ENCODE assay signal across 26 cellular contexts in the genomic region with DNA sequence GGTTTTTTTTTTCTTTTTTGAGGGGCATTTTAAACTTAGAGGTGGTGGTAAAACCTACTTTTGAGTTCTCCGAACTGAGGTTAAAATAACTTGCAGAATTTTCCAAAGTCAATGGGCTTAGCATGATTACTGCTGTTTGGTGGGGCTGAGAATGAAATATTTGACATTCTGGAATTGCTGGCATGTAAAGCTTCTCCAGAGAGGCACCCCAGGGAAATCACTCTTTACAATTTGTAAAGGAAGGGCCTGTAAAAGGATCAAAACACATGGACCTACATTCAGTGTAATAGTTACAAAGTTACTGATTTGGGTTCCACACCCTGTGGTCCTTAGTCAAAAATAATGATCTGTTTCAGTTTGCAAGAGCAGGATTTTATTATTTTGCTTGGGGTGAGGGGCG. TPM values are rescaled to one million over a fixed set of nuclear protein-coding genes. Genes with fewer than 3 reads are reported as not detected.
DNase-seq lines count a peak whose midpoint lies in the region; ATAC-seq and TF ChIP-seq lines count a peak whose summit lies in the region.
"Had no signal": no experiment of that assay in that cellular context is flagged by ENCODE, and none has a peak within 500 bp of the region (broad histone marks: within the 10 kb centered on the region; RNA-seq: fewer than 3 reads in every experiment).

No MANE protein-coding gene starts in this region.

- H3K27me3 Mint-ChIP-seq in activated T-cell treated with anti-CD3 and anti-CD28 coated beads, Interleukin-2, amount 50 U/mL, for 72 hours (ENCODE audit: low read depth), result no peaks in the 10 kb centered on the region
- H3K27me3 Mint-ChIP-seq: activated CD8-positive, alpha-beta T cell treated with anti-CD3 and anti-CD28 coated beads for 36 hours; activated naive CD4-positive, alpha-beta T cell treated with anti-CD3 and anti-CD28 coated beads, Interleukin-2, amount 50 U/mL, for 24 hours; activated T-cell treated with anti-CD3 and anti-CD28 coated beads, Interleukin-2, amount 50 U/mL, for 24 hours had no signal

- no peak overlapping the region for H3K4me3 Mint-ChIP-seq in activated T-cell treated with anti-CD3 and anti-CD28 coated beads, Interleukin-2, amount 50 U/mL, for 72 hours
- H3K4me3 Mint-ChIP-seq: activated CD8-positive, alpha-beta T cell treated with anti-CD3 and anti-CD28 coated beads for 36 hours; activated naive CD4-positive, alpha-beta T cell treated with anti-CD3 and anti-CD28 coated beads, Interleukin-2, amount 50 U/mL, for 24 hours; activated T-cell treated with anti-CD3 and anti-CD28 coated beads, Interleukin-2, amount 50 U/mL, for 24 hours had no signal

- H3K4me3 ChIP-seq in A673 (ENCODE audit: low read depth, low read length, poor library complexity, severe bottlenecking) (no peak overlapping the region), HUES64 (ENCODE audit: low read length) (no peak overlapping the region), ectodermal cell (ENCODE audit: insufficient read depth, low read depth, low read length) (no peak overlapping the region), muscle layer of colon (ENCODE audit: low read depth in 1 of 2, low read length in 2 of 2) (no peak overlapping the region), lower leg skin (ENCODE audit: low read depth, poor library complexity, severe bottlenecking) (no peak overlapping the region)
- H3K4me3 ChIP-seq: A549, esophagus squamous epithelium, heart left ventricle, pancreas, sigmoid colon, upper lobe of left lung had no signal

- H3K27ac Mint-ChIP-seq in activated T-cell treated with anti-CD3 and anti-CD28 coated beads, Interleukin-2, amount 50 U/mL, for 72 hours, result no peak overlapping the region
- H3K27ac Mint-ChIP-seq: activated naive CD4-positive, alpha-beta T cell treated with anti-CD3 and anti-CD28 coated beads, Interleukin-2, amount 50 U/mL, for 24 hours; activated T-cell treated with anti-CD3 and anti-CD28 coated beads, Interleukin-2, amount 50 U/mL, for 24 hours had no signal

- no peak for ATAC-seq in activated T-cell treated with anti-CD3 and anti-CD28 coated beads, Interleukin-2, amount 50 U/mL, for 72 hours (replicated peaks in 1 of 2)
- no peak for ATAC-seq in SK-N-SH treated with all-trans-retinoic acid at 6 μM for 48 hours
- ATAC-seq: A549; activated CD8-positive, alpha-beta T cell treated with anti-CD3 and anti-CD28 coated beads for 36 hours; heart left ventricle; pancreas had no signal

- no TSS peak for BruUV-seq in A673 (replicated peaks; lab: Mats Ljungman, UMichigan)

- H3K4me1 ChIP-seq in A673 (ENCODE audit: insufficient read depth, low read length, poor library complexity, severe bottlenecking) (peaks cover 20% of the 10 kb centered on the region), HUES64 (ENCODE audit: insufficient read depth, low read length) (peaks cover 23% of the 10 kb centered on the region), ectodermal cell (ENCODE audit: control insufficient read depth, insufficient read depth, low read length) (peaks cover 16% of the 10 kb centered on the region), muscle layer of colon (ENCODE audit: insufficient read depth, low read length) (peaks cover 33% of the 10 kb centered on the region)

- 84% methylated on average over 2 of the region's 2 CpGs for WGBS in HUES64
- 76 to 83% methylated on average over 2 of the region's 2 CpGs for WGBS in ectodermal cell, 2 experiments
- WGBS in lower leg skin, 2 donors, result 74 to 82% methylated on average over 2 of the region's 2 CpGs

- peaks cover 25% of the 10 kb centered on the region for H3K4me1 Mint-ChIP-seq in activated T-cell treated with anti-CD3 and anti-CD28 coated beads, Interleukin-2, amount 50 U/mL, for 72 hours (ENCODE audit: low read depth)

- H3K27ac ChIP-seq in A673 (ENCODE audit: low read depth, low read length, poor library complexity, severe bottlenecking), result peak overlapping the region; percentile 53
- H3K27ac ChIP-seq in HUES64 (ENCODE audit: low read depth, low read length), result peak overlapping the region; percentile 9; the same call in 1 of the 2 replicates
- peak overlapping the region; percentile 33 for H3K27ac ChIP-seq in ectodermal cell (ENCODE audit: insufficient read depth, low read depth, low read length, poor library complexity, severe bottlenecking)
- H3K27ac ChIP-seq in muscle layer of colon (ENCODE audit: low read depth, low read length), result no peak overlapping the region
- H3K27ac ChIP-seq: A549, brain microvascular endothelial cell, esophagus squamous epithelium, pancreas, upper lobe of left lung had no signal

- H3K9me3 Mint-ChIP-seq in activated T-cell treated with anti-CD3 and anti-CD28 coated beads, Interleukin-2, amount 50 U/mL, for 72 hours, result no peaks in the 10 kb centered on the region
- H3K9me3 Mint-ChIP-seq: activated CD8-positive, alpha-beta T cell treated with anti-CD3 and anti-CD28 coated beads for 36 hours; activated naive CD4-positive, alpha-beta T cell treated with anti-CD3 and anti-CD28 coated beads, Interleukin-2, amount 50 U/mL, for 24 hours; activated T-cell treated with anti-CD3 and anti-CD28 coated beads, Interleukin-2, amount 50 U/mL, for 24 hours had no signal

- POLR2A ChIA-PET in A673 (lab: Charles Lee; ENCODE audit: low non-redundant PET), result no interaction called here
- POLR2A ChIA-PET in GM10248 (lab: Yijun Ruan, JAX), result no interaction called here

- no peak for TF ChIP-seq POLR2A in lower leg skin (IDR thresholded peaks at IDR 0.05)

- intact Hi-C loops in A673 (cut with micrococcal nuclease; ENCODE audit: unreplicated experiment) (no loop called here), lower leg skin (cut with DNase I; ENCODE audit: low total_unique reads) (no loop called here)

- H3K9ac ChIP-seq in HUES64 (ENCODE audit: low read depth, low read length), result peak overlapping the region; percentile 30; the same call in 1 of the 2 replicates
- H3K9ac ChIP-seq in muscle layer of colon (ENCODE audit: low read length), result peak overlapping the region; percentile 5

- H3K36me3 ChIP-seq in A673 (ENCODE audit: insufficient read depth, low read length, poor library complexity, severe bottlenecking), result peaks cover 28% of the 10 kb centered on the region
- peaks cover 37% of the 10 kb centered on the region for H3K36me3 ChIP-seq in HUES64 (ENCODE audit: insufficient read depth, low read length)
- H3K36me3 ChIP-seq in ectodermal cell (ENCODE audit: control insufficient read depth, insufficient read depth, low read length), result no peaks in the 10 kb centered on the region
- H3K36me3 ChIP-seq in muscle layer of colon (ENCODE audit: insufficient read depth, low read length), result peaks cover 33% of the 10 kb centered on the region

- peaks cover 0 to 3% of the 10 kb centered on the region in 2 donors for H3K36me3 Mint-ChIP-seq in activated T-cell treated with anti-CD3 and anti-CD28 coated beads, Interleukin-2, amount 50 U/mL, for 72 hours (ENCODE audit: insufficient read depth in 2 of 2)

- H3K9me3 ChIP-seq in A673 (ENCODE audit: low read depth, low read length, poor library complexity, severe bottlenecking), result no peaks in the 10 kb centered on the region
- no peaks in the 10 kb centered on the region for H3K9me3 ChIP-seq in HUES64 (ENCODE audit: insufficient read depth, low read depth, low read length)
- H3K9me3 ChIP-seq in ectodermal cell (ENCODE audit: control insufficient read depth, low read length), result no peaks in the 10 kb centered on the region
- H3K9me3 ChIP-seq in muscle layer of colon (ENCODE audit: low read length), result no peaks in the 10 kb centered on the region
- H3K9me3 ChIP-seq: A549, esophagus squamous epithelium, heart left ventricle, pancreas, sigmoid colon, upper lobe of left lung had no signal

- DNase-seq in A673 (ENCODE audit: low spot score) (peak; percentile 12), lower leg skin (ENCODE audit: low spot score in 2 of 2) (no peak), GM10248 (ENCODE audit: extremely low spot score) (no peak)
- DNase-seq in activated T-cell treated with anti-CD3 and anti-CD28 coated beads, Interleukin-2, amount 50 U/mL, for 72 hours, result no peak
- DNase-seq: activated CD8-positive, alpha-beta T cell treated with anti-CD3 and anti-CD28 coated beads for 36 hours; activated T-cell treated with anti-CD3 and anti-CD28 coated beads, Interleukin-2, amount 50 U/mL, for 24 hours; brain microvascular endothelial cell; C1 segment of cervical spinal cord; esophagus squamous epithelium; H7; heart left ventricle; Kasumi-1; midbrain; NCI-H1105 treated with DMSO at 0.1 percent for 48 hours; NCI-H2107; pancreas; SHP77; sigmoid colon; stimulated activated naive CD4-positive, alpha-beta T cell treated with Interleukin-2 at 50 U/mL for 16 hours; upper lobe of left lung had no signal

- H3K27me3 ChIP-seq in A673 (replicated peaks; ENCODE audit: insufficient read depth, low read depth, low read length, poor library complexity) (no peaks in the 10 kb centered on the region), HUES64 (ENCODE audit: insufficient read depth, low read length) (no peaks in the 10 kb centered on the region), ectodermal cell (ENCODE audit: control insufficient read depth, insufficient read depth, low read length, poor library complexity, severe bottlenecking) (no peaks in the 10 kb centered on the region), muscle layer of colon (ENCODE audit: control insufficient read depth in 1 of 2, insufficient read depth in 2 of 2, low read length in 2 of 2) (no peaks in the 10 kb centered on the region)
- H3K27me3 ChIP-seq: brain microvascular endothelial cell, esophagus squamous epithelium, heart left ventricle, pancreas, sigmoid colon, upper lobe of left lung had no signal

- CTCF ChIA-PET in A673 (lab: Charles Lee) (interaction anchor here (1.2 kb wide), 1 partner anchor 10 kb away, joined by 3 read pairs; no protein-coding TSS in a partner anchor), GM10248 (lab: Yijun Ruan, JAX) (interaction anchor here (10.8 kb wide), 1 partner anchor 10 kb away, joined by 94 read pairs; a partner anchor contains a TSS)

- TF ChIP-seq CTCF in A673 (conservative IDR thresholded peaks at IDR 0.05; ENCODE audit: low read depth, low read length) (no peak), lower leg skin (IDR thresholded peaks at IDR 0.05) (no peak), GM10248 (IDR thresholded peaks at IDR 0.05; ENCODE audit: control extremely low read depth, extremely low read depth, low read depth, missing control alignments) (no peak)

RNA-seq across cellular contexts. Expression of a gene that starts 5.5 kb away (rescaled TPM):
- total RNA-seq in A673 (2021), result 26.6 and 27.9 TPM in 2 replicates
- 14.5 TPM for polyA plus RNA-seq in HUES64 (2013, experiment 1 of 2)
- polyA plus RNA-seq in HUES64 (2013, experiment 2 of 2), result 17.6 TPM
- 16.2 TPM for polyA plus RNA-seq in ectodermal cell (2013, experiment 1 of 4)
- 17.5 TPM for polyA plus RNA-seq in ectodermal cell (2013, experiment 2 of 4)
- 13.4 TPM for polyA plus RNA-seq in ectodermal cell (2013, experiment 3 of 4)
- polyA plus RNA-seq in ectodermal cell (2013, experiment 4 of 4), result 14.6 TPM
- 10 to 100 TPM; 18.2 to 20.4 TPM for total RNA-seq in activated T-cell treated with anti-CD3 and anti-CD28 coated beads, Interleukin-2, amount 50 U/mL, for 72 hours
- 10 to 100 TPM in 1 of 4 donors, 1 to 10 TPM in 3; 3.8 to 11.3 (median 5.9) TPM for total RNA-seq in lower leg skin

RNA-seq across cellular contexts. Expression of a gene that starts 5.6 kb away (rescaled TPM):
- total RNA-seq in A673 (2021), result 4.9 and 6.1 TPM in 2 replicates
- 1.4 TPM for polyA plus RNA-seq in HUES64 (2013, experiment 1 of 2)
- polyA plus RNA-seq in HUES64 (2013, experiment 2 of 2), result 2.2 TPM
- polyA plus RNA-seq in ectodermal cell (2013, experiment 1 of 4), result 1.3 TPM
- polyA plus RNA-seq in ectodermal cell (2013, experiment 2 of 4), result 1.2 TPM
- 1.1 TPM for polyA plus RNA-seq in ectodermal cell (2013, experiment 3 of 4)
- polyA plus RNA-seq in ectodermal cell (2013, experiment 4 of 4), result 1.4 TPM
- 1 to 10 TPM; 5.7 to 6.2 TPM for total RNA-seq in activated T-cell treated with anti-CD3 and anti-CD28 coated beads, Interleukin-2, amount 50 U/mL, for 72 hours
- total RNA-seq in lower leg skin, result 10 to 100 TPM; 14.5 to 20.0 (median 16.1) TPM

RNA-seq across cellular contexts. Expression of a gene that starts 12.3 kb away (rescaled TPM):
- total RNA-seq in A673 (2021) (0.37 and 0.88 TPM in 2 replicates), lower leg skin (10 to 100 TPM in 1 of 4 donors, 1 to 10 TPM in 3; 1.9 to 12.9 (median 2.4) TPM)
- 0.70 TPM for polyA plus RNA-seq in HUES64 (2013, experiment 1 of 2)
- 0.19 TPM for polyA plus RNA-seq in HUES64 (2013, experiment 2 of 2)
- 0.63 TPM for polyA plus RNA-seq in ectodermal cell (2013, experiment 1 of 4)
- 0.62 TPM for polyA plus RNA-seq in ectodermal cell (2013, experiment 2 of 4)
- polyA plus RNA-seq in ectodermal cell (2013, experiment 3 of 4), result 0.53 TPM
- polyA plus RNA-seq in ectodermal cell (2013, experiment 4 of 4), result 0.20 TPM
- 10 to 100 TPM in 1 of 2 donors, 1 to 10 TPM in 1; 5.0 to 11.9 TPM for total RNA-seq in activated T-cell treated with anti-CD3 and anti-CD28 coated beads, Interleukin-2, amount 50 U/mL, for 72 hours
- total RNA-seq: H7 had no signal

RNA-seq across cellular contexts. Expression of a gene that starts 12.5 kb away (rescaled TPM):
- total RNA-seq in A673 (2021) (0.58 and 0.66 TPM in 2 replicates), lower leg skin (10 to 100 TPM in 1 of 4 donors, 1 to 10 TPM in 3; 1.1 to 10.6 (median 1.8) TPM)
- 0.95 TPM for polyA plus RNA-seq in HUES64 (2013, experiment 1 of 2)
- 0.70 TPM for polyA plus RNA-seq in HUES64 (2013, experiment 2 of 2)
- polyA plus RNA-seq in ectodermal cell (2013, experiment 1 of 4), result 0.24 TPM
- 0.28 TPM for polyA plus RNA-seq in ectodermal cell (2013, experiment 2 of 4)
- polyA plus RNA-seq in ectodermal cell (2013, experiment 3 of 4), result 0.37 TPM
- polyA plus RNA-seq in ectodermal cell (2013, experiment 4 of 4), result 0.20 TPM
- total RNA-seq in activated T-cell treated with anti-CD3 and anti-CD28 coated beads, Interleukin-2, amount 50 U/mL, for 72 hours, result 1 to 10 TPM; 2.4 to 3.1 TPM
